ENCODE assay signal across 7 cellular contexts in the genomic region with DNA sequence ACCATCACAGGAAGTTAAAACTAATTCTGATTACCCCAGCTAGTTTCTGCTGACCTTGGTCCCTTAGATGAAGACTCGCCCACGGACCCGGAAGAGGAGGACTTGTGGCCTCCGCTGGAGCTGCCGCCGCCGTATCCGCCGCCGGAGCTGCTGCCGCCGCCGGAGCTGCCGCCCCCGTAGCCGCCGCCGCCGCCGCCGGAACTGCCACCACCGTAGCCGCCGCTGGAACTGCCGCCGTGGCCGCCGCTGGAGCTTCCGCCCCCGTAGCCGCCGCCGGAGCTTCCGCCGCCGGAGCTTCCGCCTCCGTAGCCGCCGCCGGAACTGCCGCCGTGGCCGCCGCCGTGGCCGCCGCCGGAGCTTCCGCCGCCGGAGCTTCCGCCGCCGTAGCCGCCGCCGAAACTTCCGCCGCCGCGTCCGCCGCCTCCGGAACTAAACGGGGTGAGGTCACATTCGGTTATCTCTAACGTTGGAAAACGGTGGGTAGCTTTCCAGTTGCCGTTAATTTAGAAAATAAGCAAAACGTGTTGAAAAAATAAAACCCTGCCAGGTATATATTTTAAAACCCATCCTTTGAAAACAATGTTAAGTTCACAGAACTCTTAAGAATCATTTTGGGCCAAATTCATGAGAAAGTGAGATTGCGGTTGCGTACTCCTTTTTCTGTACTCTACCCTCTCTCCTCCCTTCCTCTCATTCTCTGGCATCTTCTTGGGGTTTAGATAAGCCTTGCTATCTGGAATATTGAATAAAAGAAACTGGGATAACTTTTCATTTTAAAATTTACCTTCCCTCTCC. TPM values are rescaled to one million over a fixed set of nuclear protein-coding genes. Genes with fewer than 3 reads are reported as not detected.
DNase-seq lines count a peak whose midpoint lies in the region; ATAC-seq, FAIRE-seq and TF ChIP-seq lines count a peak whose summit lies in the region.

No MANE protein-coding gene starts in this region.

- TF ChIP-seq CTCF in WTC11 (IDR thresholded peaks at IDR 0.05) (no peak), bronchial epithelial cell (IDR thresholded peaks at IDR 0.05; ENCODE audit: insufficient read depth, low read length, severe bottlenecking) (no peak)

- H3K27me3 ChIP-seq in bronchial epithelial cell (ENCODE audit: control insufficient read depth, insufficient read depth, low read length) = no peaks in the 10 kb centered on the region

- ATAC-seq in GM18511 (IDR thresholded peaks at IDR 0.05; ENCODE audit: unreplicated experiment) = peak; percentile 90
- ATAC-seq in HG03045 (IDR thresholded peaks at IDR 0.05; ENCODE audit: unreplicated experiment) = peak; percentile 77
- ATAC-seq in WTC11 = peak; percentile 66

- no peak for FAIRE-seq in bronchial epithelial cell (lab: Jason Lieb, UNC)

- peaks cover 13% of the 10 kb centered on the region for H3K36me3 Mint-ChIP-seq in WTC11

- DNase-seq in NCI-H2196 treated with DMSO at 0.1 percent for 48 hours (lab: John Stamatoyannopoulos, UW; ENCODE audit: unreplicated experiment) (peak; percentile 20), WTC11 (ENCODE audit: low spot score) (peak; percentile 71), bronchial epithelial cell (ENCODE audit: low read depth) (peak; percentile 33), iris pigment epithelial cell (ENCODE audit: low read depth) (peak; percentile 88)
- peak; percentile 77 to 78 for DNase-seq in stimulated activated CD4-positive, alpha-beta T cell treated with anti-CD3 and anti-CD28 coated beads, Interleukin-12 subunit alpha, Interleukin-12 subunit beta, amount 100 ng/mL, for 24 hours (ENCODE audit: low read depth in 2 of 2)

- peaks cover 14% of the 10 kb centered on the region for H3K4me1 Mint-ChIP-seq in WTC11

- H3K4me3 ChIP-seq in bronchial epithelial cell (ENCODE audit: low read depth, low read length) = peak overlapping the region; percentile 60

- H3K27me3 Mint-ChIP-seq in WTC11 (ENCODE audit: low read depth) = peaks cover 47% of the 10 kb centered on the region

- H3K27ac Mint-ChIP-seq in WTC11 = peak overlapping the region; percentile 71; the same call in 1 of the 2 replicates

- no peaks in the 10 kb centered on the region for H3K9me3 Mint-ChIP-seq in WTC11

- POLR2A ChIA-PET in WTC11 (lab: Charles Lee) = interaction anchor here (1.2 kb wide), 1 partner anchor 581 kb away, joined by 3 read pairs; no protein-coding TSS in a partner anchor

- H3K36me3 ChIP-seq in bronchial epithelial cell (ENCODE audit: control insufficient read depth, insufficient read depth, low read length) = peaks cover 3% of the 10 kb centered on the region

- CTCF ChIA-PET in WTC11 (lab: Charles Lee) = interaction anchor here (0.5 to 2.3 kb wide), 12 partner anchors 12 to 847 kb away, joined by 3 to 10 read pairs (median 4); no protein-coding TSS in a partner anchor

- H3K4me3 Mint-ChIP-seq in WTC11 = peak overlapping the region; percentile 90

TF ChIP-seq in WTC11, 78 proteins besides CTCF, POLR2A, EP300 and RAD21:
- TF ChIP-seq E2F1 (CRISPR knock-in tag; IDR thresholded peaks at IDR 0.05) (no peak), RELA (CRISPR knock-in tag; IDR thresholded peaks at IDR 0.05; ENCODE audit: borderline replicate concordance) (no peak), E2F5 (CRISPR knock-in tag; IDR thresholded peaks at IDR 0.05) (no peak), TEAD4 (CRISPR knock-in tag; IDR thresholded peaks at IDR 0.05) (no peak), FOXP1 (CRISPR knock-in tag; IDR thresholded peaks at IDR 0.05; ENCODE audit: borderline replicate concordance) (0 out of 2 replicates have a peak, but pooled peaks have one; percentile 27), ETV6 (CRISPR knock-in tag; IDR thresholded peaks at IDR 0.05) (peak; percentile 69; the same call in 1 of the 2 replicates), ESRRA (CRISPR knock-in tag; IDR thresholded peaks at IDR 0.05; ENCODE audit: borderline replicate concordance) (no peak), CREB1 (CRISPR knock-in tag; IDR thresholded peaks at IDR 0.05) (no peak), TP53 (CRISPR knock-in tag; IDR thresholded peaks at IDR 0.05) (no peak), TEAD1 (CRISPR knock-in tag; IDR thresholded peaks at IDR 0.05) (no peak), ZNF121 (CRISPR knock-in tag; IDR thresholded peaks at IDR 0.05) (no peak), E2F4 (CRISPR knock-in tag; IDR thresholded peaks at IDR 0.05; ENCODE audit: borderline replicate concordance, low read depth) (no peak)
- TF ChIP-seq, protein P1, sequence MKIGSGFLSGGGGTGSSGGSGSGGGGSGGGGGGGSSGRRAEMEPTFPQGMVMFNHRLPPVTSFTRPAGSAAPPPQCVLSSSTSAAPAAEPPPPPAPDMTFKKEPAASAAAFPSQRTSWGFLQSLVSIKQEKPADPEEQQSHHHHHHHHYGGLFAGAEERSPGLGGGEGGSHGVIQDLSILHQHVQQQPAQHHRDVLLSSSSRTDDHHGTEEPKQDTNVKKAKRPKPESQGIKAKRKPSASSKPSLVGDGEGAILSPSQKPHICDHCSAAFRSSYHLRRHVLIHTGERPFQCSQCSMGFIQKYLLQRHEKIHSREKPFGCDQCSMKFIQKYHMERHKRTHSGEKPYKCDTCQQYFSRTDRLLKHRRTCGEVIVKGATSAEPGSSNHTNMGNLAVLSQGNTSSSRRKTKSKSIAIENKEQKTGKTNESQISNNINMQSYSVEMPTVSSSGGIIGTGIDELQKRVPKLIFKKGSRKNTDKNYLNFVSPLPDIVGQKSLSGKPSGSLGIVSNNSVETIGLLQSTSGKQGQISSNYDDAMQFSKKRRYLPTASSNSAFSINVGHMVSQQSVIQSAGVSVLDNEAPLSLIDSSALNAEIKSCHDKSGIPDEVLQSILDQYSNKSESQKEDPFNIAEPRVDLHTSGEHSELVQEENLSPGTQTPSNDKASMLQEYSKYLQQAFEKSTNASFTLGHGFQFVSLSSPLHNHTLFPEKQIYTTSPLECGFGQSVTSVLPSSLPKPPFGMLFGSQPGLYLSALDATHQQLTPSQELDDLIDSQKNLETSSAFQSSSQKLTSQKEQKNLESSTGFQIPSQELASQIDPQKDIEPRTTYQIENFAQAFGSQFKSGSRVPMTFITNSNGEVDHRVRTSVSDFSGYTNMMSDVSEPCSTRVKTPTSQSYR (CRISPR knock-in tag; IDR thresholded peaks at IDR 0.05) = no peak
- TF ChIP-seq, protein P2, sequence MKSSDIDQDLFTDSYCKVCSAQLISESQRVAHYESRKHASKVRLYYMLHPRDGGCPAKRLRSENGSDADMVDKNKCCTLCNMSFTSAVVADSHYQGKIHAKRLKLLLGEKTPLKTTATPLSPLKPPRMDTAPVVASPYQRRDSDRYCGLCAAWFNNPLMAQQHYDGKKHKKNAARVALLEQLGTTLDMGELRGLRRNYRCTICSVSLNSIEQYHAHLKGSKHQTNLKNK (CRISPR knock-in tag; IDR thresholded peaks at IDR 0.05) = no peak
TF ChIP-seq in WTC11: peak in this region for 2.

RNA-seq across cellular contexts. Expression of gene KRT10, which starts 3.5 kb away (rescaled TPM):
- 23.2 to 27.6 TPM (median 24.2 TPM) in 3 replicates for total RNA-seq in WTC11 (2021)
- 5.8 and 6.3 TPM in 2 replicates for total RNA-seq in bronchial epithelial cell

RNA-seq across cellular contexts. Expression of gene KRT28, which starts 19.2 kb away (rescaled TPM):
- total RNA-seq in WTC11 (2021) (not detected in 3 replicates), bronchial epithelial cell (not detected in 2 replicates)

RNA-seq across cellular contexts. Expression of gene KRT27, which starts 36.6 kb away (rescaled TPM):
- not detected in 3 replicates for total RNA-seq in WTC11 (2021)
- total RNA-seq in bronchial epithelial cell = not detected in 2 replicates

RNA-seq across cellular contexts. Expression of gene KRT26, which starts 46.9 kb away (rescaled TPM):
- total RNA-seq in WTC11 (2021) = not detected in 3 replicates
- not detected in 2 replicates for total RNA-seq in bronchial epithelial cell

RNA-seq across cellular contexts. Expression of gene KRT12, which starts 48.1 kb away (rescaled TPM):
- total RNA-seq in WTC11 (2021) = not detected in 3 replicates
- not detected in 2 replicates for total RNA-seq in bronchial epithelial cell

Comparison
In these comparisons a context has a peak if more than half of its experiments do, and no peak if none do; other contexts are left out.
1. Peak in every context shown above with its lines: DNase-seq, ATAC-seq and H3K4me3 ChIP-seq.
2. DNase-seq: peak in every context shown above with its lines; median percentile 88 in iris pigment epithelial cell; 78 in stimulated activated CD4-positive, alpha-beta T cell treated with anti-CD3 and anti-CD28 coated beads, Interleukin-12 subunit alpha, Interleukin-12 subunit beta, amount 100 ng/mL, for 24 hours; 71 in WTC11; 33 in bronchial epithelial cell; 20 in NCI-H2196 treated with DMSO at 0.1 percent for 48 hours.